Comparison of ENCODE assay signal across 13 cellular contexts in genomic region chr7:17131060-17131345, GRCh38.
DNase-seq lines count a peak whose midpoint lies in the region; ATAC-seq and TF ChIP-seq lines count a peak whose summit lies in the region.
"Had no signal": no experiment of that assay in that cellular context is flagged by ENCODE, and none has a peak within 500 bp of the region (broad histone marks: within the 10 kb centered on the region; RNA-seq: fewer than 3 reads in every experiment).

No MANE protein-coding gene starts in this region.

- H3K9ac ChIP-seq in endodermal cell (ENCODE audit: extremely low read depth, low read length, poor library complexity, severe bottlenecking): peak overlapping the region; percentile 40
- peak overlapping the region; percentile 30 for H3K9ac ChIP-seq in mucosa of stomach (ENCODE audit: low read length)

- H3K27me3 Mint-ChIP-seq in activated naive CD8-positive, alpha-beta T cell treated with anti-CD3 and anti-CD28 coated beads, Interleukin-2, amount 10 ng/mL, durations not matched to agents 7 days and 5 days: no peaks in the 10 kb centered on the region
- H3K27me3 Mint-ChIP-seq in activated naive CD8-positive, alpha-beta T cell treated with anti-CD3 and anti-CD28 coated beads for 36 hours: no peaks in the 10 kb centered on the region
- H3K27me3 Mint-ChIP-seq in endodermal cell (ENCODE audit: insufficient read depth): peaks cover 39% of the 10 kb centered on the region
- H3K27me3 Mint-ChIP-seq in type B pancreatic cell: no peaks in the 10 kb centered on the region
- H3K27me3 Mint-ChIP-seq in stimulated activated naive CD8-positive, alpha-beta T cell treated with anti-CD3 and anti-CD28 coated beads, Interleukin-15, amount 100 ng/mL, for 72 hours: no peaks in the 10 kb centered on the region
- H3K27me3 Mint-ChIP-seq: activated CD8-positive, alpha-beta memory T cell treated with anti-CD3 and anti-CD28 coated beads, Interleukin-2, amount 10 ng/mL, durations not matched to agents 7 days and 5 days; activated naive CD8-positive, alpha-beta T cell had no signal

- no peak for DNase-seq in activated naive CD8-positive, alpha-beta T cell treated with anti-CD3 and anti-CD28 coated beads, Interleukin-2, amount 10 ng/mL, durations not matched to agents 7 days and 5 days
- DNase-seq in activated naive CD8-positive, alpha-beta T cell treated with anti-CD3 and anti-CD28 coated beads for 36 hours: no peak
- DNase-seq in endodermal cell (no peak), type B pancreatic cell (ENCODE audit: extremely low spot score, unreplicated experiment) (no peak), NCI-H1436 (lab: John Stamatoyannopoulos, UW) (no peak), dermis blood vessel endothelial cell (no peak)
- DNase-seq in stimulated activated naive CD8-positive, alpha-beta T cell treated with anti-CD3 and anti-CD28 coated beads, Interleukin-15, amount 100 ng/mL, for 72 hours: no peak
- DNase-seq: activated CD8-positive, alpha-beta memory T cell treated with anti-CD3 and anti-CD28 coated beads, Interleukin-2, amount 10 ng/mL, durations not matched to agents 7 days and 5 days; cortex of kidney; NCI-H1048 had no signal

- no peak for ATAC-seq in activated naive CD8-positive, alpha-beta T cell treated with anti-CD3 and anti-CD28 coated beads, Interleukin-2, amount 10 ng/mL, durations not matched to agents 7 days and 5 days (ENCODE audit: low read depth)
- no peak for ATAC-seq in stimulated activated naive CD8-positive, alpha-beta T cell treated with anti-CD3 and anti-CD28 coated beads, Interleukin-15, amount 100 ng/mL, for 72 hours
- ATAC-seq: activated CD8-positive, alpha-beta memory T cell treated with anti-CD3 and anti-CD28 coated beads, Interleukin-2, amount 10 ng/mL, durations not matched to agents 7 days and 5 days had no signal

- peaks cover 23% of the 10 kb centered on the region for H3K36me3 Mint-ChIP-seq in activated naive CD8-positive, alpha-beta T cell treated with anti-CD3 and anti-CD28 coated beads, Interleukin-2, amount 10 ng/mL, durations not matched to agents 7 days and 5 days
- H3K36me3 Mint-ChIP-seq in activated naive CD8-positive, alpha-beta T cell treated with anti-CD3 and anti-CD28 coated beads for 36 hours: peaks cover 2% of the 10 kb centered on the region
- no peaks in the 10 kb centered on the region for H3K36me3 Mint-ChIP-seq in endodermal cell (ENCODE audit: low read depth)
- H3K36me3 Mint-ChIP-seq in type B pancreatic cell: no peaks in the 10 kb centered on the region

- H3K9me3 ChIP-seq in endodermal cell (ENCODE audit: control insufficient read depth, low read length) (peaks cover 4% of the 10 kb centered on the region), mucosa of stomach (ENCODE audit: control insufficient read depth, low read length) (no peaks in the 10 kb centered on the region)

- peak overlapping the region; percentile 68 for H3K27ac Mint-ChIP-seq in activated naive CD8-positive, alpha-beta T cell treated with anti-CD3 and anti-CD28 coated beads, Interleukin-2, amount 10 ng/mL, durations not matched to agents 7 days and 5 days
- H3K27ac Mint-ChIP-seq in activated naive CD8-positive, alpha-beta T cell treated with anti-CD3 and anti-CD28 coated beads for 36 hours: no peak overlapping the region
- H3K27ac Mint-ChIP-seq in endodermal cell (peak overlapping the region; percentile 63), type B pancreatic cell (peak overlapping the region; percentile 49)
- H3K27ac Mint-ChIP-seq in stimulated activated naive CD8-positive, alpha-beta T cell treated with anti-CD3 and anti-CD28 coated beads, Interleukin-15, amount 100 ng/mL, for 72 hours: no peak overlapping the region
- H3K27ac Mint-ChIP-seq: activated CD8-positive, alpha-beta memory T cell treated with anti-CD3 and anti-CD28 coated beads, Interleukin-2, amount 10 ng/mL, durations not matched to agents 7 days and 5 days; activated naive CD8-positive, alpha-beta T cell had no signal

- H3K4me1 Mint-ChIP-seq in activated naive CD8-positive, alpha-beta T cell treated with anti-CD3 and anti-CD28 coated beads, Interleukin-2, amount 10 ng/mL, durations not matched to agents 7 days and 5 days: peaks cover 36% of the 10 kb centered on the region
- peaks cover 29% of the 10 kb centered on the region for H3K4me1 Mint-ChIP-seq in activated naive CD8-positive, alpha-beta T cell treated with anti-CD3 and anti-CD28 coated beads for 36 hours
- peaks cover 24% of the 10 kb centered on the region for H3K4me1 Mint-ChIP-seq in endodermal cell
- H3K4me1 Mint-ChIP-seq in type B pancreatic cell (ENCODE audit: unreplicated experiment): peaks cover 24% of the 10 kb centered on the region
- peaks cover 52% of the 10 kb centered on the region for H3K4me1 Mint-ChIP-seq in stimulated activated naive CD8-positive, alpha-beta T cell treated with anti-CD3 and anti-CD28 coated beads, Interleukin-15, amount 100 ng/mL, for 72 hours

- H3K36me3 ChIP-seq in endodermal cell (ENCODE audit: control insufficient read depth, insufficient read depth, low read length): no peaks in the 10 kb centered on the region
- no peaks in the 10 kb centered on the region for H3K36me3 ChIP-seq in mucosa of stomach (ENCODE audit: control insufficient read depth, insufficient read depth, low read length)

- H3K27me3 ChIP-seq in endodermal cell (ENCODE audit: control insufficient read depth, insufficient read depth, low read length, poor library complexity, severe bottlenecking): peaks cover 28% of the 10 kb centered on the region
- no peaks in the 10 kb centered on the region for H3K27me3 ChIP-seq in mucosa of stomach (ENCODE audit: control insufficient read depth, insufficient read depth, low read length)

- peaks cover 10% of the 10 kb centered on the region for H3K9me3 Mint-ChIP-seq in activated naive CD8-positive, alpha-beta T cell treated with anti-CD3 and anti-CD28 coated beads, Interleukin-2, amount 10 ng/mL, durations not matched to agents 7 days and 5 days
- peaks cover 1% of the 10 kb centered on the region for H3K9me3 Mint-ChIP-seq in activated naive CD8-positive, alpha-beta T cell treated with anti-CD3 and anti-CD28 coated beads for 36 hours
- H3K9me3 Mint-ChIP-seq in endodermal cell: no peaks in the 10 kb centered on the region
- no peaks in the 10 kb centered on the region for H3K9me3 Mint-ChIP-seq in type B pancreatic cell
- H3K9me3 Mint-ChIP-seq in stimulated activated naive CD8-positive, alpha-beta T cell treated with anti-CD3 and anti-CD28 coated beads, Interleukin-15, amount 100 ng/mL, for 72 hours: no peaks in the 10 kb centered on the region

- WGBS in endodermal cell (ENCODE audit: insufficient coverage in 1 of 2, insufficient read length in 1 of 2), 2 experiments: 89 to 94% methylated on average over 2 to 5 of the region's 5 CpGs

- H3K4me3 ChIP-seq in endodermal cell (ENCODE audit: low read length) (peak overlapping the region; percentile 13), mucosa of stomach (ENCODE audit: low read length) (no peak overlapping the region)
- H3K4me3 ChIP-seq: lung had no signal

- TF ChIP-seq CTCF in endodermal cell (conservative IDR thresholded peaks at IDR 0.05): no peak
- TF ChIP-seq CTCF in type B pancreatic cell (conservative IDR thresholded peaks at IDR 0.05): no peak

- POLR2A ChIA-PET in activated naive CD8-positive, alpha-beta T cell treated with anti-CD3 and anti-CD28 coated beads, Interleukin-2, amount 10 ng/mL, durations not matched to agents 7 days and 5 days (lab: Charles Lee): interaction anchor here (1.4 kb wide), 1 partner anchor 9 kb away, joined by 4 read pairs; no protein-coding TSS in a partner anchor

- H3K27ac ChIP-seq in endodermal cell (ENCODE audit: low read depth, low read length): no peak overlapping the region

- peak overlapping the region; percentile 54 for H3K4me3 Mint-ChIP-seq in activated naive CD8-positive, alpha-beta T cell treated with anti-CD3 and anti-CD28 coated beads, Interleukin-2, amount 10 ng/mL, durations not matched to agents 7 days and 5 days
- H3K4me3 Mint-ChIP-seq in activated naive CD8-positive, alpha-beta T cell treated with anti-CD3 and anti-CD28 coated beads for 36 hours: no peak overlapping the region
- H3K4me3 Mint-ChIP-seq in endodermal cell (no peak overlapping the region), type B pancreatic cell (peak overlapping the region; percentile 11)
- H3K4me3 Mint-ChIP-seq in stimulated activated naive CD8-positive, alpha-beta T cell treated with anti-CD3 and anti-CD28 coated beads, Interleukin-15, amount 100 ng/mL, for 72 hours: no peak overlapping the region
- H3K4me3 Mint-ChIP-seq: activated CD8-positive, alpha-beta memory T cell treated with anti-CD3 and anti-CD28 coated beads, Interleukin-2, amount 10 ng/mL, durations not matched to agents 7 days and 5 days had no signal

- no peaks in the 10 kb centered on the region for H3K4me1 ChIP-seq in endodermal cell (ENCODE audit: control insufficient read depth, insufficient read depth, low read length)
- H3K4me1 ChIP-seq in mucosa of stomach (ENCODE audit: control insufficient read depth, insufficient read depth, low read length): no peaks in the 10 kb centered on the region

Comparison
In these comparisons a context has a peak if more than half of its experiments do, and no peak if none do; other contexts are left out.
1. H3K27ac Mint-ChIP-seq: peak in activated naive CD8-positive, alpha-beta T cell treated with anti-CD3 and anti-CD28 coated beads, Interleukin-2, amount 10 ng/mL, durations not matched to agents 7 days and 5 days (single experiment), endodermal cell (single experiment) and type B pancreatic cell (single experiment); none in activated naive CD8-positive, alpha-beta T cell treated with anti-CD3 and anti-CD28 coated beads for 36 hours (single experiment) and stimulated activated naive CD8-positive, alpha-beta T cell treated with anti-CD3 and anti-CD28 coated beads, Interleukin-15, amount 100 ng/mL, for 72 hours (0 of 2).
2. H3K4me3 Mint-ChIP-seq: peak in activated naive CD8-positive, alpha-beta T cell treated with anti-CD3 and anti-CD28 coated beads, Interleukin-2, amount 10 ng/mL, durations not matched to agents 7 days and 5 days (single experiment) and type B pancreatic cell (single experiment); none in activated naive CD8-positive, alpha-beta T cell treated with anti-CD3 and anti-CD28 coated beads for 36 hours (single experiment), endodermal cell (single experiment) and stimulated activated naive CD8-positive, alpha-beta T cell treated with anti-CD3 and anti-CD28 coated beads, Interleukin-15, amount 100 ng/mL, for 72 hours (0 of 2).